4 cellular contexts compared by ENCODE assay signal in the genomic region with DNA sequence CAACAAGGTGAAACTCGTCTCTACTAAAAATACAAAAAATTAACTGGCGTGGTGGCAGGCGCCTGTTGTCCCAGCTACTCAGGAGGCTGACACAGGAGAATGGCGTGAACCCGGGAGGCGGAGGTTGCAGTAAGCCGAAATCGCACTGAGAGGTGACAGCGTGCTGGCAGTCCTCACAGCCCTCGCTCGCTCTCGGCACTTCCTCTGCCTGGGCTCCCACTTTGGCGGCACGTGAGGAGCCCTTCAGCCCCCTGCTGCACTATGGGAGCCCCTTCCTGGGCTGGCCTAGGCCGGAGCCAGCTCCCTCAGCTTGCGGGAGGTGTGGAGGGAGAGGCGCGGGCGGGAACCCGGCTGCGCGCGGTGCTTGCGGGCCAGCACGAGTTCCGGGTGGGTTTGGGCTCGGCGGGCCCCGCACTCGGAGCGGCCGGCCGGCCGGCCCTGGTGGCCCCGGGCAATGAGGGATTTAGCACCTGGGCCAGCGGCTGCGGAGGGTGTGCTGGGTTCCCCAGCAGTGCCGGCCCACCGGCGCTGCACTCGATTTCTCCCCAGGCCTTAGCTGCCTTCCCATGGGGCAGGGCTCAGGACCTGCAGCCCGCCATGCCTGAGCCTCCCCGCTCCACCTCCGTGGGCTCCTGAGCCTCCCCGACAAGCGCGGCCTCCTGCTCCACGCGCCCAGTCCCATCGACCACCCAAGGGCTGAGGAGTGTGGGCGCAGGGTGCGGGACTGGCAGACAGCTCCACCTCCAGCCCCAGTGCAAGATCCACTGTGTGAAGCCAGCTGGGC. TPM values are rescaled to one million over a fixed set of nuclear protein-coding genes. Genes with fewer than 3 reads are reported as not detected.
"Had no signal": no experiment of that assay in that cellular context is flagged by ENCODE, and none has a peak within 500 bp of the region (broad histone marks: within the 10 kb centered on the region; RNA-seq: fewer than 3 reads in every experiment).

No MANE protein-coding gene starts in this region.

RNA-seq across cellular contexts. Expression of a gene that starts 8.4 kb away (rescaled TPM):
- total RNA-seq: HT-29, HT1080, IMR-90 had no signal
- polyA plus RNA-seq: IgD-negative memory B cell had no signal

RNA-seq across cellular contexts. Expression of a gene that starts 54.8 kb away (rescaled TPM):
- total RNA-seq: HT-29 had no signal
